ENCODE assay signal across 9 cellular contexts in genomic region chr17:21278304-21279197, GRCh38. TPM values are rescaled to one million over a fixed set of nuclear protein-coding genes. Genes with fewer than 3 reads are reported as not detected.
A peak's percentile ranks its signal among the peaks of the same experiment; 100 is the strongest.
DNase-seq lines count a peak whose midpoint lies in the region; ATAC-seq and TF ChIP-seq lines count a peak whose summit lies in the region.
"Had no signal": no experiment of that assay in that cellular context is flagged by ENCODE, and none has a peak within 500 bp of the region (broad histone marks: within the 10 kb centered on the region; RNA-seq: fewer than 3 reads in every experiment).

No MANE protein-coding gene starts in this region.

- no peak for ATAC-seq in stimulated activated effector memory CD8-positive, alpha-beta T cell treated with anti-CD3 and anti-CD28 coated beads, Interleukin-12 subunit alpha, Interleukin-12 subunit beta, amount 100 ng/mL, for 72 hours
- no peak for ATAC-seq in GM19452 (IDR thresholded peaks at IDR 0.05; ENCODE audit: unreplicated experiment)
- ATAC-seq in HG02623 (IDR thresholded peaks at IDR 0.05; ENCODE audit: unreplicated experiment) = no peak

- H3K4me3 ChIP-seq in epithelial cell of proximal tubule (ENCODE audit: low read depth, low read length) = no peak overlapping the region

- H3K9me3 Mint-ChIP-seq in stimulated activated effector memory CD8-positive, alpha-beta T cell treated with anti-CD3 and anti-CD28 coated beads, Interleukin-12 subunit alpha, Interleukin-12 subunit beta, amount 100 ng/mL, for 72 hours = no peaks in the 10 kb centered on the region

- DNase-seq in activated CD4-positive, alpha-beta T cell treated with anti-CD3 and anti-CD28 coated beads for 48 hours = peak; percentile 52
- DNase-seq in activated CD4-positive, alpha-beta T cell treated with anti-CD3 and anti-CD28 coated beads, Interleukin-2, amount 50 U/mL, for 4 hours = no peak
- DNase-seq in T-helper 2 cell (peak in 3 of 5 experiments; percentile 30 to 85 (median 45)), epithelial cell of proximal tubule (ENCODE audit: low read depth) (no peak), hypothalamus (lab: John Stamatoyannopoulos, UW) (no peak)
- no peak for DNase-seq in stimulated activated effector memory CD8-positive, alpha-beta T cell treated with anti-CD3 and anti-CD28 coated beads, Interleukin-12 subunit alpha, Interleukin-12 subunit beta, amount 100 ng/mL, for 72 hours (ENCODE audit: low spot score in 2 of 2)
- DNase-seq: NCI-H69 had no signal

- H3K27ac Mint-ChIP-seq in stimulated activated effector memory CD8-positive, alpha-beta T cell treated with anti-CD3 and anti-CD28 coated beads, Interleukin-12 subunit alpha, Interleukin-12 subunit beta, amount 100 ng/mL, for 72 hours = peak overlapping the region; percentile 63

- H3K4me3 Mint-ChIP-seq in stimulated activated effector memory CD8-positive, alpha-beta T cell treated with anti-CD3 and anti-CD28 coated beads, Interleukin-12 subunit alpha, Interleukin-12 subunit beta, amount 100 ng/mL, for 72 hours = no peak overlapping the region

- no peaks in the 10 kb centered on the region for H3K36me3 Mint-ChIP-seq in stimulated activated effector memory CD8-positive, alpha-beta T cell treated with anti-CD3 and anti-CD28 coated beads, Interleukin-12 subunit alpha, Interleukin-12 subunit beta, amount 100 ng/mL, for 72 hours

- TF ChIP-seq CTCF in epithelial cell of proximal tubule (conservative IDR thresholded peaks at IDR 0.05; ENCODE audit: low read depth, low read length) = peak; percentile 31

- peaks cover 53% of the 10 kb centered on the region for H3K4me1 Mint-ChIP-seq in stimulated activated effector memory CD8-positive, alpha-beta T cell treated with anti-CD3 and anti-CD28 coated beads, Interleukin-12 subunit alpha, Interleukin-12 subunit beta, amount 100 ng/mL, for 72 hours

RNA-seq across cellular contexts. Expression of gene MAP2K3, which starts 6.0 kb away (rescaled TPM):
- total RNA-seq in epithelial cell of proximal tubule = 21.8 and 24.7 TPM in 2 replicates

RNA-seq across cellular contexts. Expression of gene NATD1, which starts 25.3 kb away (rescaled TPM):
- total RNA-seq in epithelial cell of proximal tubule = 2.1 and 6.4 TPM in 2 replicates

Comparison
In these comparisons a context has a peak if more than half of its experiments do, and no peak if none do; other contexts are left out.
1. DNase-seq: peak in activated CD4-positive, alpha-beta T cell treated with anti-CD3 and anti-CD28 coated beads for 48 hours (single experiment) and T-helper 2 cell (3 of 5); none in activated CD4-positive, alpha-beta T cell treated with anti-CD3 and anti-CD28 coated beads, Interleukin-2, amount 50 U/mL, for 4 hours (0 of 2), epithelial cell of proximal tubule (single experiment), stimulated activated effector memory CD8-positive, alpha-beta T cell treated with anti-CD3 and anti-CD28 coated beads, Interleukin-12 subunit alpha, Interleukin-12 subunit beta, amount 100 ng/mL, for 72 hours (0 of 2) and hypothalamus (0 of 51).